In genomic region chr16:83513006-83513755, GRCh38 we compare ENCODE assay signal across 15 cellular contexts.
DNase-seq lines count a peak whose midpoint lies in the region; ATAC-seq and TF ChIP-seq lines count a peak whose summit lies in the region.
"Had no signal": no experiment of that assay in that cellular context is flagged by ENCODE, and none has a peak within 500 bp of the region (broad histone marks: within the 10 kb centered on the region; RNA-seq: fewer than 3 reads in every experiment).

No MANE protein-coding gene starts in this region.

- peaks cover 2% of the 10 kb centered on the region for H3K27me3 Mint-ChIP-seq in endothelial cell (ENCODE audit: unreplicated experiment)
- H3K27me3 Mint-ChIP-seq: activated CD4-positive, alpha-beta T cell treated with anti-CD3 and anti-CD28 coated beads, Interleukin-2, amount 10 ng/mL, durations not matched to agents 7 days and 5 days; activated naive CD8-positive, alpha-beta T cell had no signal

- H3K4me2 ChIP-seq in smooth muscle cell: no peak overlapping the region

- DNase-seq in activated CD4-positive, alpha-beta T cell treated with anti-CD3 and anti-CD28 coated beads for 48 hours: peak; percentile 10
- DNase-seq in activated CD4-positive, alpha-beta T cell treated with anti-CD3 and anti-CD28 coated beads, Interleukin-2, amount 50 U/mL, for 1 hour: no peak
- DNase-seq in RWPE1 (ENCODE audit: low spot score) (peak; percentile 55), epithelial cell of proximal tubule (ENCODE audit: low read depth) (peak; percentile 23), smooth muscle cell (lab: John Stamatoyannopoulos, UW; ENCODE audit: unreplicated experiment) (no peak), endothelial cell (ENCODE audit: low spot score) (no peak)
- DNase-seq: activated CD4-positive, alpha-beta T cell treated with anti-CD3 and anti-CD28 coated beads, Interleukin-2, amount 10 ng/mL, durations not matched to agents 7 days and 5 days; AML-193; NCI-H446 had no signal

- no peak overlapping the region for H3K4me3 Mint-ChIP-seq in endothelial cell (ENCODE audit: unreplicated experiment)
- H3K4me3 Mint-ChIP-seq: activated CD4-positive, alpha-beta T cell treated with anti-CD3 and anti-CD28 coated beads, Interleukin-2, amount 10 ng/mL, durations not matched to agents 7 days and 5 days; activated naive CD8-positive, alpha-beta T cell; stimulated activated memory B cell treated with anti-CD40 and anti-IgM and Interleukin-4, amounts not matched to agents 10 μg/mL and 1 μg/mL and 100 μg/mL, for 72 hours had no signal

- H3K4me1 Mint-ChIP-seq in endothelial cell (ENCODE audit: unreplicated experiment): no peaks in the 10 kb centered on the region
- H3K4me1 Mint-ChIP-seq: activated CD4-positive, alpha-beta T cell treated with anti-CD3 and anti-CD28 coated beads, Interleukin-2, amount 10 ng/mL, durations not matched to agents 7 days and 5 days; stimulated activated memory B cell treated with anti-CD40 and anti-IgM and Interleukin-4, amounts not matched to agents 10 μg/mL and 1 μg/mL and 100 μg/mL, for 72 hours had no signal

- H3K4me3 ChIP-seq in epithelial cell of proximal tubule (ENCODE audit: low read depth, low read length): no peak overlapping the region
- no peak overlapping the region for H3K4me3 ChIP-seq in smooth muscle cell
- H3K4me3 ChIP-seq: esophagus muscularis mucosa, SK-N-MC had no signal

- no peaks in the 10 kb centered on the region for H3K79me2 ChIP-seq in smooth muscle cell (ENCODE audit: low read depth)

- no peak overlapping the region for H3K27ac ChIP-seq in RWPE1
- peak overlapping the region; percentile 40 for H3K27ac ChIP-seq in smooth muscle cell (ENCODE audit: low read depth)
- H3K27ac ChIP-seq: esophagus muscularis mucosa, SK-N-MC had no signal

- H3F3A ChIP-seq in smooth muscle cell (ENCODE audit: low read depth): no peaks in the 10 kb centered on the region

- H2AFZ ChIP-seq in smooth muscle cell (ENCODE audit: low read depth): no peak overlapping the region

- H3K9me3 Mint-ChIP-seq in endothelial cell (ENCODE audit: unreplicated experiment): no peaks in the 10 kb centered on the region

- no peaks in the 10 kb centered on the region for H3K9me3 ChIP-seq in smooth muscle cell (replicated peaks; ENCODE audit: low read depth)

- CTCF ChIA-PET in RWPE1 (lab: Yijun Ruan, JAX): no interaction called here

- H3K36me3 ChIP-seq in smooth muscle cell (ENCODE audit: low read depth): no peaks in the 10 kb centered on the region
- H3K36me3 ChIP-seq: esophagus muscularis mucosa had no signal

- TF ChIP-seq CTCF in RWPE1 (conservative IDR thresholded peaks at IDR 0.05; ENCODE audit: low read depth) (no peak), epithelial cell of proximal tubule (conservative IDR thresholded peaks at IDR 0.05; ENCODE audit: low read depth, low read length) (no peak), smooth muscle cell (IDR thresholded peaks at IDR 0.05; ENCODE audit: borderline replicate concordance, insufficient read depth, poor library complexity, severe bottlenecking) (no peak), endothelial cell (IDR thresholded peaks at IDR 0.05; ENCODE audit: unreplicated experiment) (no peak)

- H4K20me1 ChIP-seq in smooth muscle cell (ENCODE audit: low read depth): no peaks in the 10 kb centered on the region

- WGBS in smooth muscle cell (ENCODE audit: low lambda C conversion rate): 71% methylated on average over 8 of the region's 8 CpGs

- no peaks in the 10 kb centered on the region for H3K4me1 ChIP-seq in smooth muscle cell (ENCODE audit: low read depth)
- H3K4me1 ChIP-seq: esophagus muscularis mucosa had no signal

- H3K9ac ChIP-seq in smooth muscle cell (ENCODE audit: low read depth): no peak overlapping the region

- POLR2A ChIA-PET in RWPE1 (lab: Yijun Ruan, JAX; ENCODE audit: low non-redundant PET): no interaction called here

- H3K36me3 Mint-ChIP-seq in endothelial cell (ENCODE audit: low read depth, unreplicated experiment): no peaks in the 10 kb centered on the region
- H3K36me3 Mint-ChIP-seq: activated naive CD8-positive, alpha-beta T cell; stimulated activated memory B cell treated with anti-CD40 and anti-IgM and Interleukin-4, amounts not matched to agents 10 μg/mL and 1 μg/mL and 100 μg/mL, for 72 hours had no signal

- H3K27me3 ChIP-seq in smooth muscle cell (ENCODE audit: low read depth): no peaks in the 10 kb centered on the region
- H3K27me3 ChIP-seq: esophagus muscularis mucosa had no signal

- ATAC-seq in GM18907 (IDR thresholded peaks at IDR 0.05; ENCODE audit: unreplicated experiment): no peak
- ATAC-seq in GM21360 (IDR thresholded peaks at IDR 0.05; ENCODE audit: unreplicated experiment): no peak
- ATAC-seq: stimulated activated memory B cell treated with anti-CD40 and anti-IgM and Interleukin-4, amounts not matched to agents 10 μg/mL and 1 μg/mL and 100 μg/mL, for 72 hours had no signal

- H3K27ac Mint-ChIP-seq in endothelial cell (ENCODE audit: unreplicated experiment): no peak overlapping the region
- H3K27ac Mint-ChIP-seq: activated CD4-positive, alpha-beta T cell treated with anti-CD3 and anti-CD28 coated beads, Interleukin-2, amount 10 ng/mL, durations not matched to agents 7 days and 5 days; activated naive CD8-positive, alpha-beta T cell; stimulated activated memory B cell treated with anti-CD40 and anti-IgM and Interleukin-4, amounts not matched to agents 10 μg/mL and 1 μg/mL and 100 μg/mL, for 72 hours had no signal

Comparison
In these comparisons a context has a peak if more than half of its experiments do, and no peak if none do; other contexts are left out.
1. DNase-seq: peak in activated CD4-positive, alpha-beta T cell treated with anti-CD3 and anti-CD28 coated beads for 48 hours (single experiment), RWPE1 (single experiment) and epithelial cell of proximal tubule (single experiment); none in activated CD4-positive, alpha-beta T cell treated with anti-CD3 and anti-CD28 coated beads, Interleukin-2, amount 50 U/mL, for 1 hour (single experiment), smooth muscle cell (single experiment) and endothelial cell (single experiment).